ENCODE assay signal across 31 cellular contexts in genomic region chr7:18450021-18450420, GRCh38.
"Had no signal": no experiment of that assay in that cellular context is flagged by ENCODE, and none has a peak within 500 bp of the region (broad histone marks: within the 10 kb centered on the region; RNA-seq: fewer than 3 reads in every experiment).

No MANE protein-coding gene starts in this region.

- H3K4me1 Mint-ChIP-seq: activated CD4-positive, alpha-beta memory T cell treated with anti-CD3 and anti-CD28 coated beads, Interleukin-2, amount 10 ng/mL, durations not matched to agents 7 days and 5 days; activated CD4-positive, alpha-beta T cell treated with anti-CD3 and anti-CD28 coated beads, Interleukin-2, amount 10 ng/mL, durations not matched to agents 7 days and 5 days; activated T-helper 17 cell treated with anti-CD3 and anti-CD28 coated beads, Interleukin-2, amount 50 U/mL, for 72 hours; stimulated activated memory B cell treated with anti-CD40 and anti-IgM and Interleukin-4, amounts not matched to agents 10 μg/mL and 1 μg/mL and 100 μg/mL, for 72 hours; stimulated activated naive CD8-positive, alpha-beta T cell treated with anti-CD3 and anti-CD28 coated beads, Interleukin-15, amount 100 ng/mL, for 72 hours; T-helper 17 cell had no signal

- ATAC-seq: activated T-cell treated with anti-CD3 and anti-CD28 coated beads, Interleukin-2, amount 50 U/mL, for 4 hours; activated T-helper 17 cell treated with anti-CD3 and anti-CD28 coated beads, Interleukin-2, amount 50 U/mL, for 72 hours; foreskin keratinocyte; heart left ventricle; left colon; sciatic nerve; stimulated activated memory B cell treated with anti-CD40 and anti-IgM and Interleukin-4, amounts not matched to agents 10 μg/mL and 1 μg/mL and 100 μg/mL, for 72 hours; stimulated activated naive CD8-positive, alpha-beta T cell treated with anti-CD3 and anti-CD28 coated beads, Interleukin-15, amount 100 ng/mL, for 72 hours; T-helper 17 cell had no signal

- H3K27me3 ChIP-seq: esophagus muscularis mucosa, foreskin keratinocyte, heart left ventricle, vagina had no signal

- H3K27ac Mint-ChIP-seq: activated CD4-positive, alpha-beta memory T cell treated with anti-CD3 and anti-CD28 coated beads, Interleukin-2, amount 10 ng/mL, durations not matched to agents 7 days and 5 days; activated CD4-positive, alpha-beta T cell treated with anti-CD3 and anti-CD28 coated beads, Interleukin-2, amount 10 ng/mL, durations not matched to agents 7 days and 5 days; activated T-helper 17 cell treated with anti-CD3 and anti-CD28 coated beads, Interleukin-2, amount 50 U/mL, for 72 hours; immature natural killer cell; nephron; stimulated activated memory B cell treated with anti-CD40 and anti-IgM and Interleukin-4, amounts not matched to agents 10 μg/mL and 1 μg/mL and 100 μg/mL, for 72 hours; T-helper 17 cell; type B pancreatic cell had no signal

- H3K4me1 ChIP-seq: foreskin keratinocyte, vagina had no signal

- H3K27ac ChIP-seq: esophagus muscularis mucosa, foreskin keratinocyte, heart left ventricle, skin epidermis, vagina had no signal

- H3K4me3 Mint-ChIP-seq: activated CD4-positive, alpha-beta memory T cell treated with anti-CD3 and anti-CD28 coated beads, Interleukin-2, amount 10 ng/mL, durations not matched to agents 7 days and 5 days; activated CD4-positive, alpha-beta T cell treated with anti-CD3 and anti-CD28 coated beads, Interleukin-2, amount 10 ng/mL, durations not matched to agents 7 days and 5 days; activated T-cell treated with anti-CD3 and anti-CD28 coated beads, Interleukin-2, amount 50 U/mL, for 4 hours; activated T-helper 17 cell treated with anti-CD3 and anti-CD28 coated beads, Interleukin-2, amount 50 U/mL, for 72 hours; immature natural killer cell; nephron; stimulated activated memory B cell treated with anti-CD40 and anti-IgM and Interleukin-4, amounts not matched to agents 10 μg/mL and 1 μg/mL and 100 μg/mL, for 72 hours; stimulated activated naive CD8-positive, alpha-beta T cell treated with anti-CD3 and anti-CD28 coated beads, Interleukin-15, amount 100 ng/mL, for 72 hours; T-helper 17 cell; type B pancreatic cell had no signal

- H3K4me3 ChIP-seq: esophagus muscularis mucosa, heart left ventricle, skin epidermis, vagina had no signal

- H3K36me3 Mint-ChIP-seq: type B pancreatic cell had no signal

- DNase-seq: activated CD4-positive, alpha-beta memory T cell treated with anti-CD3 and anti-CD28 coated beads, Interleukin-2, amount 10 ng/mL, durations not matched to agents 7 days and 5 days; activated CD4-positive, alpha-beta T cell treated with anti-CD3 and anti-CD28 coated beads, Interleukin-2, amount 10 ng/mL, durations not matched to agents 7 days and 5 days; activated CD4-positive, CD25-positive, alpha-beta regulatory T cell treated with anti-CD3 and anti-CD28 coated beads, Interleukin-2, amount 50 U/mL, for 72 hours; activated CD8-positive, alpha-beta memory T cell treated with anti-CD3 and anti-CD28 coated beads, Interleukin-2, amount 50 U/mL, for 48 hours; activated gamma-delta T cell treated with Interleukin-2 at 50 U/mL for 16 hours; activated naive CD4-positive, alpha-beta T cell treated with anti-CD3 and anti-CD28 coated beads, Interleukin-2, amount 50 U/mL, for 16 hours; activated T-cell treated with anti-CD3 and anti-CD28 coated beads, Interleukin-2, amount 50 U/mL, for 4 hours; dermis blood vessel endothelial cell; effector CD4-positive, alpha-beta T cell; foreskin keratinocyte; heart left ventricle; hypothalamus; immature natural killer cell; kidney; left colon; mammary epithelial cell; posterior cingulate gyrus; stimulated activated CD4-positive, alpha-beta T cell treated with anti-CD3 and anti-CD28 coated beads, Interleukin-12 subunit alpha, Interleukin-12 subunit beta, amount 100 ng/mL, for 4 hours; stimulated activated CD4-positive, alpha-beta T cell treated with anti-CD3 and anti-CD28 coated beads, Interleukin-4, amount 100 ng/mL, for 24 hours; stimulated activated naive CD8-positive, alpha-beta T cell treated with anti-CD3 and anti-CD28 coated beads, Interleukin-15, amount 100 ng/mL, for 72 hours; substantia nigra; T-helper 17 cell; T1000 had no signal

- H3K9me3 Mint-ChIP-seq: activated CD4-positive, alpha-beta memory T cell treated with anti-CD3 and anti-CD28 coated beads, Interleukin-2, amount 10 ng/mL, durations not matched to agents 7 days and 5 days; activated CD4-positive, alpha-beta T cell treated with anti-CD3 and anti-CD28 coated beads, Interleukin-2, amount 10 ng/mL, durations not matched to agents 7 days and 5 days; activated T-helper 17 cell treated with anti-CD3 and anti-CD28 coated beads, Interleukin-2, amount 50 U/mL, for 72 hours; stimulated activated naive CD8-positive, alpha-beta T cell treated with anti-CD3 and anti-CD28 coated beads, Interleukin-15, amount 100 ng/mL, for 72 hours had no signal

- H3K36me3 ChIP-seq: esophagus muscularis mucosa, heart left ventricle, vagina had no signal

- H3K9me3 ChIP-seq: esophagus muscularis mucosa, heart left ventricle, vagina had no signal

- H3K27me3 Mint-ChIP-seq: activated CD4-positive, alpha-beta memory T cell treated with anti-CD3 and anti-CD28 coated beads, Interleukin-2, amount 10 ng/mL, durations not matched to agents 7 days and 5 days; activated CD4-positive, alpha-beta T cell treated with anti-CD3 and anti-CD28 coated beads, Interleukin-2, amount 10 ng/mL, durations not matched to agents 7 days and 5 days; stimulated activated memory B cell treated with anti-CD40 and anti-IgM and Interleukin-4, amounts not matched to agents 10 μg/mL and 1 μg/mL and 100 μg/mL, for 72 hours; stimulated activated naive CD8-positive, alpha-beta T cell treated with anti-CD3 and anti-CD28 coated beads, Interleukin-15, amount 100 ng/mL, for 72 hours; T-helper 17 cell; type B pancreatic cell had no signal
